ENCODE assay signal across 30 cellular contexts in the genomic region with DNA sequence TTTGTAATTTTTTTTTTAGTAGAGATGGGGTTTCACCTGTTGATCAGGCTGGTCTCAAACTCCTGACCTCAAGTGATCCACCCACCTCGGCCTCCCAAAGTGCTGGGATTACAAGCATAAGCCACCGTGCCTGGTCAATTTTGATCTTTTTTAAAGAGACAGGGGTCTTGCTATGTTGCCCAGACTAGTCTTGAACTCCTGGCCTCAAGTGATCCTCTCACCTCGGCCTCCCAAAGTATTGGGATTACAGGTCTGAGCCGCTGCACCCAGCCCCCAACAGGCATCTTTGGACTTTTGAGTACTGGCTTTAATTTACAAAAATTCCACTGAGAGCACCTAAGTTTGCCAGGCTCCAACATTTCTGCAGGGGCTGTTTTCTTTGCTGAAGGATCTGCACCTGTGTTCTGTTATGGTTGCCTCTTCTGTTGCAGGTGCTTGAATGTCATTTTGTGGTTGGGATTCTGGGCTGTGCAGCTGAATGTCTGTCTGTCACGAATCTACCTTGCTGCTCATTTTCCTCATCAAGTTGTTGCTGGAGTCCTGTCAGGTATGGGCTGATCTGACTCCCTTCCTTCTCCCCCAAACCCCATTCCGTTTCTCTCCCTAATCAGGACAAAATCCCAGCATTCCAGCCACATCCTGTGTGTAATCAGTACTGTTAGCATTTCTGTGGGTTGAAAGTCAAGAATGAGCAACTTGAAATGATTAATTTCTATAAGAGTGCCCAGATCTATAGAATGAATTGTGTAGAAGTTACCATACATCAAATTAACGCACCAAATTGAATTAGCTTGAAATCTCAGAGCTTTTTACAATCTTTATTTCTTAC. TPM values are rescaled to one million over a fixed set of nuclear protein-coding genes. Genes with fewer than 3 reads are reported as not detected.
DNase-seq lines count a peak whose midpoint lies in the region; FAIRE-seq and TF ChIP-seq lines count a peak whose summit lies in the region.
"Had no signal": no experiment of that assay in that cellular context is flagged by ENCODE, and none has a peak within 500 bp of the region (broad histone marks: within the 10 kb centered on the region; RNA-seq: fewer than 3 reads in every experiment).

No MANE protein-coding gene starts in this region.

- no peak for FAIRE-seq in RCC 7860 (lab: Jason Lieb, UNC)

- H3K27ac ChIP-seq in AG04450 (ENCODE audit: low read depth, low read length) = no peak overlapping the region
- H3K27ac ChIP-seq: breast epithelium, C4-2B, colonic mucosa, epithelial cell of prostate, lower lobe of right lung, ovary, SJSA1, skin epidermis had no signal

- no peak for TF ChIP-seq CTCF in AG04450 (IDR thresholded peaks at IDR 0.05; ENCODE audit: low read depth, low read length)
- TF ChIP-seq CTCF in fibroblast of villous mesenchyme (IDR thresholded peaks at IDR 0.05; ENCODE audit: insufficient read depth, low read depth, low read length) = no peak

- CTCF ChIA-PET in AG04450 (lab: Charles Lee) = interaction anchor here (0.7 to 1.0 kb wide), 2 partner anchors 20 to 564 kb away, joined by 3 to 4 read pairs; no protein-coding TSS in a partner anchor

- no peak overlapping the region for H3K4me3 ChIP-seq in AG04450 (ENCODE audit: low read depth, low read length)
- no peak overlapping the region for H3K4me3 ChIP-seq in fibroblast of villous mesenchyme (ENCODE audit: low read depth, low read length)
- H3K4me3 ChIP-seq: breast epithelium, colonic mucosa, lower lobe of right lung, mucosa of descending colon, ovary, SJSA1, skin epidermis had no signal

- no peaks in the 10 kb centered on the region for H3K9me3 ChIP-seq in AG04450 (ENCODE audit: control insufficient read depth, insufficient read depth, low read length)
- H3K9me3 ChIP-seq: breast epithelium, colonic mucosa, lower lobe of right lung, mucosa of descending colon, ovary, SJSA1 had no signal

- peaks cover 29% of the 10 kb centered on the region for H3K27me3 ChIP-seq in AG04450 (ENCODE audit: control insufficient read depth, insufficient read depth, low read length)
- H3K27me3 ChIP-seq: ovary had no signal

- POLR2A ChIA-PET in AG04450 (lab: Yijun Ruan, JAX) = interaction anchor here (0.6 to 0.9 kb wide), 3 partner anchors 61 to 197 kb away, joined by 3 to 5 read pairs (median 3); a partner anchor contains a TSS

- peak; percentile 6 for DNase-seq in AG04450 (ENCODE audit: low read depth, low spot score)
- DNase-seq in ELR (ENCODE audit: low read depth) = peak; percentile 73
- DNase-seq in NCI-H226 = peak; percentile 72
- peak; percentile 30 for DNase-seq in fibroblast of villous mesenchyme (ENCODE audit: low read depth)
- DNase-seq in NCI-H774 (lab: John Stamatoyannopoulos, UW) = no peak
- DNase-seq in RCC 7860 (ENCODE audit: low spot score) = no peak
- no peak for DNase-seq in kidney tubule cell (ENCODE audit: low spot score)
- DNase-seq in activated CD8-positive, alpha-beta memory T cell treated with anti-CD3 and anti-CD28 coated beads, Interleukin-2, amount 50 U/mL, for 4 hours = no peak
- DNase-seq: activated B cell treated with CpG ODN at 0.5 μM for 24 hours; activated CD8-positive, alpha-beta memory T cell treated with anti-CD3 and anti-CD28 coated beads, Interleukin-2, amount 10 ng/mL, durations not matched to agents 7 days and 5 days; activated naive CD4-positive, alpha-beta T cell treated with anti-CD3 and anti-CD28 coated beads for 36 hours; amniotic stem cell; colonic mucosa; DND-41; effector CD8-positive, alpha-beta T cell; KG1; lower lobe of right lung; mucosa of descending colon; NCI-H1694 treated with DMSO at 0.1 percent for 48 hours; ovary; stimulated activated CD4-positive, alpha-beta T cell treated with anti-CD3 and anti-CD28 coated beads, Interleukin-1b, Interleukin-23, amount 100 ng/mL, for 48 hours; trophoblast cell had no signal

RNA-seq across cellular contexts. Expression of a gene that starts 8.5 kb away (rescaled TPM):
- not detected in 2 replicates for polyA plus RNA-seq in AG04450 (2011; rRNA removed)
- polyA minus RNA-seq in AG04450 (2011; rRNA and poly(A)+ RNA removed) = not detected in 2 replicates
- total RNA-seq in fibroblast of villous mesenchyme = not detected in 2 replicates
- total RNA-seq: activated B cell treated with CpG ODN at 0.5 μM for 24 hours; activated CD8-positive, alpha-beta memory T cell treated with anti-CD3 and anti-CD28 coated beads, Interleukin-2, amount 10 ng/mL, durations not matched to agents 7 days and 5 days; activated naive CD4-positive, alpha-beta T cell treated with anti-CD3 and anti-CD28 coated beads for 36 hours; activated T-helper 1 cell treated with anti-CD3 and anti-CD28 coated beads, Interleukin-12 subunit alpha, Interleukin-12 subunit beta, Interleukin-2, Interleukin-4 antibody, amounts not matched to agents 30 ng/mL and 10 ng/mL and 1 ng/mL, durations not matched to agents 14 hours and 24 hours and 36 hours; breast epithelium; kidney epithelial cell; lower lobe of right lung; renal cortical epithelial cell; SJSA1 had no signal
- polyA plus RNA-seq: ovary had no signal

RNA-seq across cellular contexts. Expression of a gene that starts 55.2 kb away (rescaled TPM):
- 39.7 and 39.8 TPM in 2 replicates for polyA plus RNA-seq in AG04450 (2011; rRNA removed)
- polyA minus RNA-seq in AG04450 (2011; rRNA and poly(A)+ RNA removed) = 30.9 and 33.0 TPM in 2 replicates
- 16.0 and 16.8 TPM in 2 replicates for total RNA-seq in fibroblast of villous mesenchyme

RNA-seq across cellular contexts. Expression of a gene that starts 58.1 kb away (rescaled TPM):
- polyA plus RNA-seq in AG04450 (2011; rRNA removed) = 0.10 and 0.12 TPM in 2 replicates
- polyA minus RNA-seq in AG04450 (2011; rRNA and poly(A)+ RNA removed) = 0.17 TPM in 1 of 2 replicates, not detected in the other
- under 0.01 and 0.32 TPM in 2 replicates for total RNA-seq in fibroblast of villous mesenchyme
- total RNA-seq: SJSA1 had no signal

Comparison
In these comparisons a context has a peak if more than half of its experiments do, and no peak if none do; other contexts are left out.
1. DNase-seq: peak in AG04450 (single experiment), ELR (single experiment), NCI-H226 (single experiment) and fibroblast of villous mesenchyme (single experiment); none in NCI-H774 (single experiment), RCC 7860 (single experiment), kidney tubule cell (single experiment) and activated CD8-positive, alpha-beta memory T cell treated with anti-CD3 and anti-CD28 coated beads, Interleukin-2, amount 50 U/mL, for 4 hours (single experiment).